In the genomic region with DNA sequence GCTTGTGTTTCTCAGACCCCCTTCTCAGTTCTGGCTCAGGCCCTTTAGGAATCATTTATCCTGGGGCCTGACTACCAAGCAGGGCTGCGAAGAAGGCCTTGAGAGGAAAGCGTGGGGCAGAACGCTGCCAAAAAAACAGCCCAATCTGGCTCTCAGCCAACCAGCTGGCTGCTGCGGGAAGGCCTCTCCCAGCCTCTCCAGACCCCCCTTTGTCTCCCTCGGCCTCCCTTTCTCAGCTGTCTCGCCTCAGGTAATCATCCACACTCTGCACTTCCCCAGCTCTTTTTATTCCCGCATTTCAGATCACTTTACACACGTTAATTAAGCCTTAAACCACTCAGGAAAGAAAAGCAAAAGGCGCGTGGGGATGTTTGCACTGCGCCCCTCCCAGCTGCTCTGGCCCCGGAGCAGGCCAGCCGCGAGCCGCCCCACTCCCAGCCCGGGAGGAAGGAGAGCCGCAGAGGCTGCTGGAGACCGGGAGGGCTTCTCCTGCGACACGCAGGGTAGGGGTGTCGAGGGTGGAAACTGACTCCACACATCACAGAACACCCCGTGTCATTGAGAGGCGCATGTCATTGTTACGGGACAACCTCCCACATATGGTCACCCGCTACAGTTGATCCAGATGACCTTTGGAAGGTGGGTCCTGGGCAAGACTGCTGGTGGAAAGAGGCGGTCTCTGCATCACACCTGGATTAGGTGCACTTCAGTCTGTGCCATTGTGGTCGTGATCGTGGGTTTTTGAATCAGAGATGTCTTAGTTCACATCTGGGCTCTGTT, we compare ENCODE assay signal across 1 cellular context.
TF ChIP-seq lines count a peak whose summit lies in the region.

No MANE protein-coding gene starts in this region.

TF ChIP-seq in GM23338, 12 proteins besides CTCF, POLR2A, EP300 and RAD21 (continued from another document):
- TF ChIP-seq, protein P1, sequence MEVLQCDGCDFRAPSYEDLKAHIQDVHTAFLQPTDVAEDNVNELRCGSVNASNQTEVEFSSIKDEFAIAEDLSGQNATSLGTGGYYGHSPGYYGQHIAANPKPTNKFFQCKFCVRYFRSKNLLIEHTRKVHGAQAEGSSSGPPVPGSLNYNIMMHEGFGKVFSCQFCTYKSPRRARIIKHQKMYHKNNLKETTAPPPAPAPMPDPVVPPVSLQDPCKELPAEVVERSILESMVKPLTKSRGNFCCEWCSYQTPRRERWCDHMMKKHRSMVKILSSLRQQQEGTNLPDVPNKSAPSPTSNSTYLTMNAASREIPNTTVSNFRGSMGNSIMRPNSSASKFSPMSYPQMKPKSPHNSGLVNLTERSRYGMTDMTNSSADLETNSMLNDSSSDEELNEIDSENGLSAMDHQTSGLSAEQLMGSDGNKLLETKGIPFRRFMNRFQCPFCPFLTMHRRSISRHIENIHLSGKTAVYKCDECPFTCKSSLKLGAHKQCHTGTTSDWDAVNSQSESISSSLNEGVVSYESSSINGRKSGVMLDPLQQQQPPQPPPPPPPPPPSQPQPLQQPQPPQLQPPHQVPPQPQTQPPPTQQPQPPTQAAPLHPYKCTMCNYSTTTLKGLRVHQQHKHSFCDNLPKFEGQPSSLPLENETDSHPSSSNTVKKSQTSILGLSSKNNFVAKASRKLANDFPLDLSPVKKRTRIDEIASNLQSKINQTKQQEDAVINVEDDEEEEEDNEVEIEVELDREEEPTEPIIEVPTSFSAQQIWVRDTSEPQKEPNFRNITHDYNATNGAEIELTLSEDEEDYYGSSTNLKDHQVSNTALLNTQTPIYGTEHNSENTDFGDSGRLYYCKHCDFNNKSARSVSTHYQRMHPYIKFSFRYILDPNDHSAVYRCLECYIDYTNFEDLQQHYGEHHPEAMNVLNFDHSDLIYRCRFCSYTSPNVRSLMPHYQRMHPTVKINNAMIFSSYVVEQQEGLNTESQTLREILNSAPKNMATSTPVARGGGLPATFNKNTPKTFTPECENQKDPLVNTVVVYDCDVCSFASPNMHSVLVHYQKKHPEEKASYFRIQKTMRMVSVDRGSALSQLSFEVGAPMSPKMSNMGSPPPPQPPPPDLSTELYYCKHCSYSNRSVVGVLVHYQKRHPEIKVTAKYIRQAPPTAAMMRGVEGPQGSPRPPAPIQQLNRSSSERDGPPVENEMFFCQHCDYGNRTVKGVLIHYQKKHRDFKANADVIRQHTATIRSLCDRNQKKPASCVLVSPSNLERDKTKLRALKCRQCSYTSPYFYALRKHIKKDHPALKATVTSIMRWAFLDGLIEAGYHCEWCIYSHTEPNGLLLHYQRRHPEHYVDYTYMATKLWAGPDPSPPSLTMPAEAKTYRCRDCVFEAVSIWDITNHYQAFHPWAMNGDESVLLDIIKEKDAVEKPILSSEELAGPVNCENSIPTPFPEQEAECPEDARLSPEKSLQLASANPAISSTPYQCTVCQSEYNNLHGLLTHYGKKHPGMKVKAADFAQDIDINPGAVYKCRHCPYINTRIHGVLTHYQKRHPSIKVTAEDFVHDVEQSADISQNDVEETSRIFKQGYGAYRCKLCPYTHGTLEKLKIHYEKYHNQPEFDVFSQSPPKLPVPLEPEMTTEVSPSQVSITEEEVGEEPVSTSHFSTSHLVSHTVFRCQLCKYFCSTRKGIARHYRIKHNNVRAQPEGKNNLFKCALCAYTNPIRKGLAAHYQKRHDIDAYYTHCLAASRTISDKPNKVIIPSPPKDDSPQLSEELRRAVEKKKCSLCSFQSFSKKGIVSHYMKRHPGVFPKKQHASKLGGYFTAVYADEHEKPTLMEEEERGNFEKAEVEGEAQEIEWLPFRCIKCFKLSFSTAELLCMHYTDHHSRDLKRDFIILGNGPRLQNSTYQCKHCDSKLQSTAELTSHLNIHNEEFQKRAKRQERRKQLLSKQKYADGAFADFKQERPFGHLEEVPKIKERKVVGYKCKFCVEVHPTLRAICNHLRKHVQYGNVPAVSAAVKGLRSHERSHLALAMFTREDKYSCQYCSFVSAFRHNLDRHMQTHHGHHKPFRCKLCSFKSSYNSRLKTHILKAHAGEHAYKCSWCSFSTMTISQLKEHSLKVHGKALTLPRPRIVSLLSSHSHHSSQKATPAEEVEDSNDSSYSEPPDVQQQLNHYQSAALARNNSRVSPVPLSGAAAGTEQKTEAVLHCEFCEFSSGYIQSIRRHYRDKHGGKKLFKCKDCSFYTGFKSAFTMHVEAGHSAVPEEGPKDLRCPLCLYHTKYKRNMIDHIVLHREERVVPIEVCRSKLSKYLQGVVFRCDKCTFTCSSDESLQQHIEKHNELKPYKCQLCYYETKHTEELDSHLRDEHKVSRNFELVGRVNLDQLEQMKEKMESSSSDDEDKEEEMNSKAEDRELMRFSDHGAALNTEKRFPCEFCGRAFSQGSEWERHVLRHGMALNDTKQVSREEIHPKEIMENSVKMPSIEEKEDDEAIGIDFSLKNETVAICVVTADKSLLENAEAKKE (CRISPR knock-in tag; IDR thresholded peaks at IDR 0.05): no peak
- TF ChIP-seq CREB1 (CRISPR knock-in tag; IDR thresholded peaks at IDR 0.05; ENCODE audit: low read depth) (no peak), NANOG (IDR thresholded peaks at IDR 0.05; ENCODE audit: borderline replicate concordance) (no peak), EZH2phosphoT487 (IDR thresholded peaks at IDR 0.05; ENCODE audit: unreplicated experiment) (no peak), EZH2 (IDR thresholded peaks at IDR 0.05; ENCODE audit: low read depth, unreplicated experiment) (no peak), ZNF331 (CRISPR knock-in tag; IDR thresholded peaks at IDR 0.05; ENCODE audit: low read depth) (no peak), POLR2AphosphoS5 (IDR thresholded peaks at IDR 0.05; ENCODE audit: low read depth) (no peak)
